ENCODE assay signal across 1 cellular context in the genomic region with DNA sequence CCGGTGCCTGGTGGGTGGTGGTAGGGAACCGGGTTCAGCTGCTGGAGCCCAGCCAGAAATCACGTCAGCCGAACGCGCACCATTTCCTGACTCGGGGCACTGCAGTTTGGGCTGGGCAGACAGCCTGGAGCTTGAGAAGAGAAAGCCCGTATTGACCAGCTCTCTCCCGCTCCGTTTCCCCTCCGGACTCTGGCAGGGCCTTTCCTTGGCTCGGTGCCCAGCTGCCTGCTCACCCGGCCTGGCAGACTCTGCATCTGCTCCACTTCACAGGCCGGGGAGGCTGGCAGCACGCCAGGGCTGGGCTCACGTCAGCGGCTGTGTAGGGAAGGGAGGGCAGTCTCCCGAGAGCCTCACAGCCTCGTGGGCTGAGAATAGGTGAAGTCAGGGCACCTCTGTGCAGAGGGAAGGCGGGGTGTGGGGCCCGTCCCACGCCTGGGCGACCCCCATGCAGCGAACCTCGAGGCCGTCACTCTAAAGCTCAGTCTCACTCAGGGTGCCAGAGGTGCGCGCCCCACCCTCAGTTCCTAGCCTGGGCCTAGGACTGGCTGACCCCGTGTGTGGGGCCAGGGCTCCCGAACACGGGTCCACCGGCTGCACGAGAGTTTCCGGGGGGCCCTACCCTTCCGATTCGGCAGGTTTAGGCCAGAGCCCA.
TF ChIP-seq lines count a peak whose summit lies in the region.

No MANE protein-coding gene starts in this region.

TF ChIP-seq in WTC11, 78 proteins besides CTCF, POLR2A, EP300 and RAD21 (continued from another document):
- TF ChIP-seq, protein P1, sequence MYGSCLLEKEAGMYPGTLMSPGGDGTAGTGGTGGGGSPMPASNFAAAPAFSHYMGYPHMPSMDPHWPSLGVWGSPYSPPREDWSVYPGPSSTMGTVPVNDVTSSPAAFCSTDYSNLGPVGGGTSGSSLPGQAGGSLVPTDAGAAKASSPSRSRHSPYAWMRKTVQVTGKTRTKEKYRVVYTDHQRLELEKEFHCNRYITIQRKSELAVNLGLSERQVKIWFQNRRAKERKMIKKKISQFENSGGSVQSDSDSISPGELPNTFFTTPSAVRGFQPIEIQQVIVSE (CRISPR knock-in tag; IDR thresholded peaks at IDR 0.05; ENCODE audit: borderline replicate concordance), result no peak
- TF ChIP-seq TEAD1 (CRISPR knock-in tag; IDR thresholded peaks at IDR 0.05) (no peak), SOX15 (CRISPR knock-in tag; IDR thresholded peaks at IDR 0.05) (no peak), ZNF317 (CRISPR knock-in tag; IDR thresholded peaks at IDR 0.05; ENCODE audit: borderline replicate concordance, low read depth) (no peak), MXD4 (CRISPR knock-in tag; IDR thresholded peaks at IDR 0.05; ENCODE audit: borderline replicate concordance) (no peak), ETV6 (CRISPR knock-in tag; IDR thresholded peaks at IDR 0.05) (no peak), CREM (CRISPR knock-in tag; IDR thresholded peaks at IDR 0.05) (no peak), SP1 (CRISPR knock-in tag; conservative IDR thresholded peaks at IDR 0.05) (no peak), KAT7 (CRISPR knock-in tag; IDR thresholded peaks at IDR 0.05; ENCODE audit: borderline replicate concordance) (no peak)
- TF ChIP-seq, protein P2, sequence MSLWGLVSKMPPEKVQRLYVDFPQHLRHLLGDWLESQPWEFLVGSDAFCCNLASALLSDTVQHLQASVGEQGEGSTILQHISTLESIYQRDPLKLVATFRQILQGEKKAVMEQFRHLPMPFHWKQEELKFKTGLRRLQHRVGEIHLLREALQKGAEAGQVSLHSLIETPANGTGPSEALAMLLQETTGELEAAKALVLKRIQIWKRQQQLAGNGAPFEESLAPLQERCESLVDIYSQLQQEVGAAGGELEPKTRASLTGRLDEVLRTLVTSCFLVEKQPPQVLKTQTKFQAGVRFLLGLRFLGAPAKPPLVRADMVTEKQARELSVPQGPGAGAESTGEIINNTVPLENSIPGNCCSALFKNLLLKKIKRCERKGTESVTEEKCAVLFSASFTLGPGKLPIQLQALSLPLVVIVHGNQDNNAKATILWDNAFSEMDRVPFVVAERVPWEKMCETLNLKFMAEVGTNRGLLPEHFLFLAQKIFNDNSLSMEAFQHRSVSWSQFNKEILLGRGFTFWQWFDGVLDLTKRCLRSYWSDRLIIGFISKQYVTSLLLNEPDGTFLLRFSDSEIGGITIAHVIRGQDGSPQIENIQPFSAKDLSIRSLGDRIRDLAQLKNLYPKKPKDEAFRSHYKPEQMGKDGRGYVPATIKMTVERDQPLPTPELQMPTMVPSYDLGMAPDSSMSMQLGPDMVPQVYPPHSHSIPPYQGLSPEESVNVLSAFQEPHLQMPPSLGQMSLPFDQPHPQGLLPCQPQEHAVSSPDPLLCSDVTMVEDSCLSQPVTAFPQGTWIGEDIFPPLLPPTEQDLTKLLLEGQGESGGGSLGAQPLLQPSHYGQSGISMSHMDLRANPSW (CRISPR knock-in tag; conservative IDR thresholded peaks at IDR 0.05; ENCODE audit: low read depth), result no peak
- TF ChIP-seq, protein P3, sequence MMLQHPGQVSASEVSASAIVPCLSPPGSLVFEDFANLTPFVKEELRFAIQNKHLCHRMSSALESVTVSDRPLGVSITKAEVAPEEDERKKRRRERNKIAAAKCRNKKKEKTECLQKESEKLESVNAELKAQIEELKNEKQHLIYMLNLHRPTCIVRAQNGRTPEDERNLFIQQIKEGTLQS (CRISPR knock-in tag; conservative IDR thresholded peaks at IDR 0.05), result no peak
- TF ChIP-seq, protein P4, sequence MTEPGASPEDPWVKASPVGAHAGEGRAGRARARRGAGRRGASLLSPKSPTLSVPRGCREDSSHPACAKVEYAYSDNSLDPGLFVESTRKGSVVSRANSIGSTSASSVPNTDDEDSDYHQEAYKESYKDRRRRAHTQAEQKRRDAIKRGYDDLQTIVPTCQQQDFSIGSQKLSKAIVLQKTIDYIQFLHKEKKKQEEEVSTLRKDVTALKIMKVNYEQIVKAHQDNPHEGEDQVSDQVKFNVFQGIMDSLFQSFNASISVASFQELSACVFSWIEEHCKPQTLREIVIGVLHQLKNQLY (CRISPR knock-in tag; IDR thresholded peaks at IDR 0.05), result no peak
- TF ChIP-seq, protein P5, sequence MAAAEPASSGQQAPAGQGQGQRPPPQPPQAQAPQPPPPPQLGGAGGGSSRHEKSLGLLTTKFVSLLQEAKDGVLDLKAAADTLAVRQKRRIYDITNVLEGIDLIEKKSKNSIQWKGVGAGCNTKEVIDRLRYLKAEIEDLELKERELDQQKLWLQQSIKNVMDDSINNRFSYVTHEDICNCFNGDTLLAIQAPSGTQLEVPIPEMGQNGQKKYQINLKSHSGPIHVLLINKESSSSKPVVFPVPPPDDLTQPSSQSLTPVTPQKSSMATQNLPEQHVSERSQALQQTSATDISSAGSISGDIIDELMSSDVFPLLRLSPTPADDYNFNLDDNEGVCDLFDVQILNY (CRISPR knock-in tag; IDR thresholded peaks at IDR 0.05), result no peak
- TF ChIP-seq, protein P6, sequence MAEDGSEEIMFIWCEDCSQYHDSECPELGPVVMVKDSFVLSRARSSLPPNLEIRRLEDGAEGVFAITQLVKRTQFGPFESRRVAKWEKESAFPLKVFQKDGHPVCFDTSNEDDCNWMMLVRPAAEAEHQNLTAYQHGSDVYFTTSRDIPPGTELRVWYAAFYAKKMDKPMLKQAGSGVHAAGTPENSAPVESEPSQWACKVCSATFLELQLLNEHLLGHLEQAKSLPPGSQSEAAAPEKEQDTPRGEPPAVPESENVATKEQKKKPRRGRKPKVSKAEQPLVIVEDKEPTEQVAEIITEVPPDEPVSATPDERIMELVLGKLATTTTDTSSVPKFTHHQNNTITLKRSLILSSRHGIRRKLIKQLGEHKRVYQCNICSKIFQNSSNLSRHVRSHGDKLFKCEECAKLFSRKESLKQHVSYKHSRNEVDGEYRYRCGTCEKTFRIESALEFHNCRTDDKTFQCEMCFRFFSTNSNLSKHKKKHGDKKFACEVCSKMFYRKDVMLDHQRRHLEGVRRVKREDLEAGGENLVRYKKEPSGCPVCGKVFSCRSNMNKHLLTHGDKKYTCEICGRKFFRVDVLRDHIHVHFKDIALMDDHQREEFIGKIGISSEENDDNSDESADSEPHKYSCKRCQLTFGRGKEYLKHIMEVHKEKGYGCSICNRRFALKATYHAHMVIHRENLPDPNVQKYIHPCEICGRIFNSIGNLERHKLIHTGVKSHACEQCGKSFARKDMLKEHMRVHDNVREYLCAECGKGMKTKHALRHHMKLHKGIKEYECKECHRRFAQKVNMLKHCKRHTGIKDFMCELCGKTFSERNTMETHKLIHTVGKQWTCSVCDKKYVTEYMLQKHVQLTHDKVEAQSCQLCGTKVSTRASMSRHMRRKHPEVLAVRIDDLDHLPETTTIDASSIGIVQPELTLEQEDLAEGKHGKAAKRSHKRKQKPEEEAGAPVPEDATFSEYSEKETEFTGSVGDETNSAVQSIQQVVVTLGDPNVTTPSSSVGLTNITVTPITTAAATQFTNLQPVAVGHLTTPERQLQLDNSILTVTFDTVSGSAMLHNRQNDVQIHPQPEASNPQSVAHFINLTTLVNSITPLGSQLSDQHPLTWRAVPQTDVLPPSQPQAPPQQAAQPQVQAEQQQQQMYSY (CRISPR knock-in tag; IDR thresholded peaks at IDR 0.05), result no peak
- TF ChIP-seq, protein P7, sequence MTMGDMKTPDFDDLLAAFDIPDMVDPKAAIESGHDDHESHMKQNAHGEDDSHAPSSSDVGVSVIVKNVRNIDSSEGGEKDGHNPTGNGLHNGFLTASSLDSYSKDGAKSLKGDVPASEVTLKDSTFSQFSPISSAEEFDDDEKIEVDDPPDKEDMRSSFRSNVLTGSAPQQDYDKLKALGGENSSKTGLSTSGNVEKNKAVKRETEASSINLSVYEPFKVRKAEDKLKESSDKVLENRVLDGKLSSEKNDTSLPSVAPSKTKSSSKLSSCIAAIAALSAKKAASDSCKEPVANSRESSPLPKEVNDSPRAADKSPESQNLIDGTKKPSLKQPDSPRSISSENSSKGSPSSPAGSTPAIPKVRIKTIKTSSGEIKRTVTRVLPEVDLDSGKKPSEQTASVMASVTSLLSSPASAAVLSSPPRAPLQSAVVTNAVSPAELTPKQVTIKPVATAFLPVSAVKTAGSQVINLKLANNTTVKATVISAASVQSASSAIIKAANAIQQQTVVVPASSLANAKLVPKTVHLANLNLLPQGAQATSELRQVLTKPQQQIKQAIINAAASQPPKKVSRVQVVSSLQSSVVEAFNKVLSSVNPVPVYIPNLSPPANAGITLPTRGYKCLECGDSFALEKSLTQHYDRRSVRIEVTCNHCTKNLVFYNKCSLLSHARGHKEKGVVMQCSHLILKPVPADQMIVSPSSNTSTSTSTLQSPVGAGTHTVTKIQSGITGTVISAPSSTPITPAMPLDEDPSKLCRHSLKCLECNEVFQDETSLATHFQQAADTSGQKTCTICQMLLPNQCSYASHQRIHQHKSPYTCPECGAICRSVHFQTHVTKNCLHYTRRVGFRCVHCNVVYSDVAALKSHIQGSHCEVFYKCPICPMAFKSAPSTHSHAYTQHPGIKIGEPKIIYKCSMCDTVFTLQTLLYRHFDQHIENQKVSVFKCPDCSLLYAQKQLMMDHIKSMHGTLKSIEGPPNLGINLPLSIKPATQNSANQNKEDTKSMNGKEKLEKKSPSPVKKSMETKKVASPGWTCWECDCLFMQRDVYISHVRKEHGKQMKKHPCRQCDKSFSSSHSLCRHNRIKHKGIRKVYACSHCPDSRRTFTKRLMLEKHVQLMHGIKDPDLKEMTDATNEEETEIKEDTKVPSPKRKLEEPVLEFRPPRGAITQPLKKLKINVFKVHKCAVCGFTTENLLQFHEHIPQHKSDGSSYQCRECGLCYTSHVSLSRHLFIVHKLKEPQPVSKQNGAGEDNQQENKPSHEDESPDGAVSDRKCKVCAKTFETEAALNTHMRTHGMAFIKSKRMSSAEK (CRISPR knock-in tag; IDR thresholded peaks at IDR 0.05; ENCODE audit: borderline replicate concordance), result no peak
- TF ChIP-seq, protein P8, sequence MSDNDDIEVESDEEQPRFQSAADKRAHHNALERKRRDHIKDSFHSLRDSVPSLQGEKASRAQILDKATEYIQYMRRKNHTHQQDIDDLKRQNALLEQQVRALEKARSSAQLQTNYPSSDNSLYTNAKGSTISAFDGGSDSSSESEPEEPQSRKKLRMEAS (CRISPR knock-in tag; IDR thresholded peaks at IDR 0.05), result no peak
